ENCODE assay signal across 8 cellular contexts in genomic region chr12:47903151-47903611, GRCh38. TPM values are rescaled to one million over a fixed set of nuclear protein-coding genes. Genes with fewer than 3 reads are reported as not detected.
DNase-seq lines count a peak whose midpoint lies in the region; ATAC-seq, FAIRE-seq and TF ChIP-seq lines count a peak whose summit lies in the region.

No MANE protein-coding gene starts in this region.

- H3K9me3 ChIP-seq in small intestine (ENCODE audit: control insufficient read depth, low read depth) = no peaks in the 10 kb centered on the region

- H3K27me3 ChIP-seq in small intestine (ENCODE audit: control insufficient read depth in 2 of 2, insufficient read depth in 2 of 2, low read length in 2 of 2) = no peaks in the 10 kb centered on the region

- no peak for TF ChIP-seq CTCF in choroid plexus epithelial cell (conservative IDR thresholded peaks at IDR 0.05; ENCODE audit: low read depth, low read length)

- peak overlapping the region; percentile 81 to 94 for H3K27ac ChIP-seq in small intestine (ENCODE audit: low read depth in 1 of 2, low read length in 1 of 2)

- peak; percentile 22 for DNase-seq in NOMO-1 treated with DMSO at 0.1 percent for 48 hours (lab: John Stamatoyannopoulos, UW; ENCODE audit: unreplicated experiment)
- DNase-seq in NOMO-1 treated with dmso at 0.1 percent for 144 hours (lab: John Stamatoyannopoulos, UW; ENCODE audit: unreplicated experiment) = no peak
- DNase-seq in MV-4-11 (lab: John Stamatoyannopoulos, UW) = peak; percentile 48
- peak; percentile 70 for DNase-seq in choroid plexus epithelial cell (ENCODE audit: low read depth)
- DNase-seq in small intestine = peak; percentile 72

- peaks cover 0 to 4% of the 10 kb centered on the region in 2 donors for H3K4me1 ChIP-seq in small intestine (ENCODE audit: control insufficient read depth in 2 of 2, insufficient read depth in 1 of 2, low read depth in 1 of 2, low read length in 1 of 2)

- WGBS in small intestine, 3 donors = 2 to 23% (median 7%) methylated on average over 3 of the region's 3 CpGs

- H3K36me3 ChIP-seq in small intestine (ENCODE audit: control insufficient read depth in 2 of 2, insufficient read depth in 2 of 2, low read length in 2 of 2) = peaks cover 0 to 3% of the 10 kb centered on the region in 2 donors

- ATAC-seq in GM21526 (IDR thresholded peaks at IDR 0.05; ENCODE audit: low FRiP score, unreplicated experiment) = no peak
- ATAC-seq in GM21423 (IDR thresholded peaks at IDR 0.05; ENCODE audit: unreplicated experiment) = no peak
- ATAC-seq in HG03196 (IDR thresholded peaks at IDR 0.05; ENCODE audit: unreplicated experiment) = no peak

- no peak for FAIRE-seq in small intestine (lab: Jason Lieb, UNC)

- H3K4me3 ChIP-seq in choroid plexus epithelial cell (ENCODE audit: low read depth, low read length) (peak overlapping the region; percentile 62), small intestine (ENCODE audit: low read depth in 1 of 2, low read length in 2 of 2) (peak overlapping the region in 1 of 2 donors; percentile 68)

RNA-seq across cellular contexts. Expression of gene VDR, which starts 1.6 kb away (rescaled TPM):
- polyA plus RNA-seq in small intestine = 10 to 100 TPM; 36.7 to 61.0 (median 47.0) TPM
